In the genomic region with DNA sequence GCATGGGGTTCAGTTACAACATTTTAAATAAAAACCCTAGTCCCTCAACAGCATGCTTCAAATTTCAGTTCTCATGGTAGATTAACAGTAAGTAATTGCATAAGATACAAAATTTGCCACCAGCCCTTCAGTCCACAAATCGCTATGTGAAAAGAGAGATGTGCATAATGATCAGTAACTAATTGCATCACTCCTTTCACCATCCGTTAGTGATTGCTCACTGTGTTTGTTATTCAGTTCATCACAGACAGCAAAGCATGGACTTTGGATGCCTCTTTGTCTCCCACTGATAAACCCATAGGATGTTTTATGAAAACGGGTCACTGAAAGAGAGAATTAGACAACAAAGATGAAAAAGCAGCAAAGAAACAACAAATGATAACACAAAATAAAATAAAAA, we compare ENCODE assay signal across 21 cellular contexts.
"Had no signal": no experiment of that assay in that cellular context is flagged by ENCODE, and none has a peak within 500 bp of the region (broad histone marks: within the 10 kb centered on the region; RNA-seq: fewer than 3 reads in every experiment).

No MANE protein-coding gene starts in this region.

- H3K27me3 ChIP-seq: esophagus squamous epithelium, hepatocyte, neural progenitor cell, ovary, right atrium auricular region, stomach, transverse colon had no signal

- H3K4me1 ChIP-seq: esophagus squamous epithelium, right atrium auricular region, stomach, transverse colon had no signal

- H3K4me3 ChIP-seq: esophagus squamous epithelium, hepatocyte, lung, neural progenitor cell, ovary, right atrium auricular region, stomach, thoracic aorta, transverse colon had no signal

- H3K9me3 ChIP-seq: ovary, stomach, thoracic aorta, transverse colon had no signal

- DNase-seq: dermis blood vessel endothelial cell; esophagus squamous epithelium; foreskin fibroblast; head of caudate nucleus; left colon; left ventricle myocardium superior; mesenchymal stem cell; midbrain; nucleus accumbens; ovary; small intestine; stimulated activated CD4-positive, alpha-beta T cell treated with anti-CD3 and anti-CD28 coated beads, Interleukin-12 subunit alpha, Interleukin-12 subunit beta, amount 100 ng/mL, for 4 hours; stimulated activated naive CD4-positive, alpha-beta T cell; stomach; transverse colon had no signal

- FAIRE-seq: small intestine had no signal

- H3K27ac ChIP-seq: esophagus squamous epithelium, hepatocyte, neural progenitor cell, ovary, right atrium auricular region, stomach, thoracic aorta, transverse colon had no signal

- H2AFZ ChIP-seq: hepatocyte, neural progenitor cell had no signal

- H3K9ac ChIP-seq: neural progenitor cell had no signal

- ATAC-seq: left colon; left ventricle myocardium superior; natural killer cell treated with Interleukin-12 subunit alpha and Interleukin-12 subunit beta and Interleukin-15 and Interleukin-18, amount 100 ng/mL, for 72 hours had no signal

- H3K79me2 ChIP-seq: hepatocyte had no signal

- H3K36me3 ChIP-seq: esophagus squamous epithelium, neural progenitor cell, ovary, right atrium auricular region, stomach, thoracic aorta, transverse colon had no signal

- H3K4me2 ChIP-seq: hepatocyte, neural progenitor cell had no signal
